Comparison of ENCODE assay signal across 25 cellular contexts in genomic region chr11:116702772-116703360, GRCh38.
DNase-seq lines count a peak whose midpoint lies in the region; ATAC-seq, FAIRE-seq and TF ChIP-seq lines count a peak whose summit lies in the region.
"Had no signal": no experiment of that assay in that cellular context is flagged by ENCODE, and none has a peak within 500 bp of the region (broad histone marks: within the 10 kb centered on the region; RNA-seq: fewer than 3 reads in every experiment).

No MANE protein-coding gene starts in this region.

- no peaks in the 10 kb centered on the region for H3K36me3 ChIP-seq in BLaER1
- H3K36me3 ChIP-seq: ascending aorta, ovary, tibial artery had no signal

- peaks cover 3% of the 10 kb centered on the region for H3K27me3 Mint-ChIP-seq in activated T-helper 17 cell treated with anti-CD3 and anti-CD28 coated beads, Interleukin-2, amount 50 U/mL, for 72 hours

- no peak for ATAC-seq in activated T-helper 17 cell treated with anti-CD3 and anti-CD28 coated beads, Interleukin-2, amount 50 U/mL, for 72 hours (replicated peaks)
- ATAC-seq: left lobe of liver had no signal

- H3K9me3 ChIP-seq in BLaER1: no peaks in the 10 kb centered on the region
- H3K9me3 ChIP-seq: ascending aorta, ovary, tibial artery had no signal

- in situ Hi-C loops in GM13976 (cut with MboI; ENCODE audit: low sequenced_read_pairs, unreplicated experiment): no loop called here

- no peaks in the 10 kb centered on the region for H3K4me1 Mint-ChIP-seq in activated T-helper 17 cell treated with anti-CD3 and anti-CD28 coated beads, Interleukin-2, amount 50 U/mL, for 72 hours
- H3K4me1 Mint-ChIP-seq: activated CD4-positive, alpha-beta T cell treated with anti-CD3 and anti-CD28 coated beads, Interleukin-2, amount 10 ng/mL, durations not matched to agents 7 days and 5 days had no signal

- DNase-seq in HTR-8/SVneo (ENCODE audit: insufficient read length, low spot score) (no peak), mesenteric fat pad (ENCODE audit: low spot score) (peak; percentile 22), NOMO-1 treated with DMSO at 0.1 percent for 48 hours (lab: John Stamatoyannopoulos, UW; ENCODE audit: unreplicated experiment) (no peak), GM13976 (ENCODE audit: low spot score) (no peak), ureter (ENCODE audit: low spot score) (no peak), amniotic stem cell (lab: John Stamatoyannopoulos, UW) (no peak)
- DNase-seq: activated CD4-positive, alpha-beta T cell treated with anti-CD3 and anti-CD28 coated beads, Interleukin-2, amount 10 ng/mL, durations not matched to agents 7 days and 5 days; activated CD8-positive, alpha-beta memory T cell treated with anti-CD3 and anti-CD28 coated beads, Interleukin-2, amount 50 U/mL, for 48 hours; activated naive CD4-positive, alpha-beta T cell treated with Interleukin-2 at 50 U/mL for 16 hours; AML-193; Calu3; GF-D8; Karpas-422; OCI-M1; ovary had no signal

- peak overlapping the region; percentile 16 for H3K27ac Mint-ChIP-seq in activated T-helper 17 cell treated with anti-CD3 and anti-CD28 coated beads, Interleukin-2, amount 50 U/mL, for 72 hours
- H3K27ac Mint-ChIP-seq: activated CD4-positive, alpha-beta T cell treated with anti-CD3 and anti-CD28 coated beads, Interleukin-2, amount 10 ng/mL, durations not matched to agents 7 days and 5 days had no signal

- no peaks in the 10 kb centered on the region for H3K9me3 Mint-ChIP-seq in activated T-helper 17 cell treated with anti-CD3 and anti-CD28 coated beads, Interleukin-2, amount 50 U/mL, for 72 hours
- H3K9me3 Mint-ChIP-seq: activated CD4-positive, alpha-beta T cell treated with anti-CD3 and anti-CD28 coated beads, Interleukin-2, amount 10 ng/mL, durations not matched to agents 7 days and 5 days had no signal

- H3K4me3 Mint-ChIP-seq in activated T-helper 17 cell treated with anti-CD3 and anti-CD28 coated beads, Interleukin-2, amount 50 U/mL, for 72 hours: no peak overlapping the region
- H3K4me3 Mint-ChIP-seq: activated CD4-positive, alpha-beta T cell treated with anti-CD3 and anti-CD28 coated beads, Interleukin-2, amount 10 ng/mL, durations not matched to agents 7 days and 5 days had no signal

- TF ChIP-seq CTCF in GM13976 (IDR thresholded peaks at IDR 0.05; ENCODE audit: borderline replicate concordance, control extremely low read depth, extremely low read depth, insufficient read depth, missing control alignments): no peak

- H3K4me3 ChIP-seq in BLaER1: no peak overlapping the region
- H3K4me3 ChIP-seq: ascending aorta, ovary, SK-N-MC, skin epidermis, tibial artery had no signal

- H3K4me2 ChIP-seq in BLaER1: peak overlapping the region; percentile 76

- H3K27ac ChIP-seq in BLaER1: no peak overlapping the region
- H3K27ac ChIP-seq: ascending aorta, ovary, SK-N-MC, skin epidermis, tibial artery had no signal

- peak; percentile 33 for FAIRE-seq in HTR-8/SVneo (lab: Jason Lieb, UNC)
- FAIRE-seq: colon, GM12892, TTC549 had no signal

- no peak overlapping the region for H3K9ac ChIP-seq in BLaER1

- no peaks in the 10 kb centered on the region for H4K20me1 ChIP-seq in BLaER1

- H3K27me3 ChIP-seq in BLaER1: no peaks in the 10 kb centered on the region
- H3K27me3 ChIP-seq: ascending aorta, ovary had no signal

- no peaks in the 10 kb centered on the region for H3K36me3 Mint-ChIP-seq in activated T-helper 17 cell treated with anti-CD3 and anti-CD28 coated beads, Interleukin-2, amount 50 U/mL, for 72 hours (ENCODE audit: low read depth)

- H3K4me1 ChIP-seq in BLaER1: peaks cover 19% of the 10 kb centered on the region
- H3K4me1 ChIP-seq: ascending aorta had no signal
